Comparison of ENCODE assay signal across 9 cellular contexts in genomic region chr17:42520540-42520951, GRCh38. TPM values are rescaled to one million over a fixed set of nuclear protein-coding genes. Genes with fewer than 3 reads are reported as not detected.
A peak's percentile ranks its signal among the peaks of the same experiment; 100 is the strongest.
DNase-seq lines count a peak whose midpoint lies in the region; ATAC-seq and TF ChIP-seq lines count a peak whose summit lies in the region.
"Had no signal": no experiment of that assay in that cellular context is flagged by ENCODE, and none has a peak within 500 bp of the region (broad histone marks: within the 10 kb centered on the region; RNA-seq: fewer than 3 reads in every experiment).

No MANE protein-coding gene starts in this region.

- H3K4me3 Mint-ChIP-seq in activated CD8-positive, alpha-beta memory T cell treated with anti-CD3 and anti-CD28 coated beads, Interleukin-2, amount 10 ng/mL, durations not matched to agents 7 days and 5 days = no peak overlapping the region
- H3K4me3 Mint-ChIP-seq in activated naive CD8-positive, alpha-beta T cell treated with anti-CD3 and anti-CD28 coated beads for 36 hours = no peak overlapping the region
- no peak overlapping the region for H3K4me3 Mint-ChIP-seq in immature natural killer cell

- no peak overlapping the region for H3K4me3 ChIP-seq in thyroid gland (replicated peaks in 1 of 3)

- CTCF ChIA-PET in activated CD8-positive, alpha-beta memory T cell treated with anti-CD3 and anti-CD28 coated beads, Interleukin-2, amount 10 ng/mL, durations not matched to agents 7 days and 5 days (lab: Charles Lee) = interaction anchor here (0.6 to 4.8 kb wide), 19 partner anchors 9 to 336 kb away, joined by 3 to 26 read pairs (median 4); partner anchors contain the start of genes CAVIN1 and STAT3

- H3K4me1 Mint-ChIP-seq in activated CD8-positive, alpha-beta memory T cell treated with anti-CD3 and anti-CD28 coated beads, Interleukin-2, amount 10 ng/mL, durations not matched to agents 7 days and 5 days = peaks cover 23% of the 10 kb centered on the region
- H3K4me1 Mint-ChIP-seq in activated naive CD8-positive, alpha-beta T cell treated with anti-CD3 and anti-CD28 coated beads for 36 hours = peaks cover 9% of the 10 kb centered on the region
- H3K4me1 Mint-ChIP-seq in immature natural killer cell = peaks cover 7 to 14% of the 10 kb centered on the region in 2 donors

- H3K27me3 Mint-ChIP-seq in activated CD8-positive, alpha-beta memory T cell treated with anti-CD3 and anti-CD28 coated beads, Interleukin-2, amount 10 ng/mL, durations not matched to agents 7 days and 5 days = peaks cover 48% of the 10 kb centered on the region
- no peaks in the 10 kb centered on the region for H3K27me3 Mint-ChIP-seq in activated naive CD8-positive, alpha-beta T cell treated with anti-CD3 and anti-CD28 coated beads for 36 hours
- H3K27me3 Mint-ChIP-seq in immature natural killer cell (ENCODE audit: low read depth in 3 of 3) = peaks cover 5 to 13% (median 9%) of the 10 kb centered on the region in 3 donors

- no peaks in the 10 kb centered on the region for H3K9me3 Mint-ChIP-seq in activated CD8-positive, alpha-beta memory T cell treated with anti-CD3 and anti-CD28 coated beads, Interleukin-2, amount 10 ng/mL, durations not matched to agents 7 days and 5 days (ENCODE audit: low read depth)
- H3K9me3 Mint-ChIP-seq in activated naive CD8-positive, alpha-beta T cell treated with anti-CD3 and anti-CD28 coated beads for 36 hours = no peaks in the 10 kb centered on the region
- H3K9me3 Mint-ChIP-seq in immature natural killer cell = no peaks in the 10 kb centered on the region

- H3K27ac Mint-ChIP-seq in activated CD8-positive, alpha-beta memory T cell treated with anti-CD3 and anti-CD28 coated beads, Interleukin-2, amount 10 ng/mL, durations not matched to agents 7 days and 5 days = no peak overlapping the region
- H3K27ac Mint-ChIP-seq in activated naive CD8-positive, alpha-beta T cell treated with anti-CD3 and anti-CD28 coated beads for 36 hours = no peak overlapping the region
- no peak overlapping the region for H3K27ac Mint-ChIP-seq in immature natural killer cell

- ATAC-seq in activated CD8-positive, alpha-beta memory T cell treated with anti-CD3 and anti-CD28 coated beads, Interleukin-2, amount 10 ng/mL, durations not matched to agents 7 days and 5 days = no peak
- no peak for ATAC-seq in GM18517 (IDR thresholded peaks at IDR 0.05; ENCODE audit: unreplicated experiment)
- ATAC-seq: activated CD4-positive, CD25-positive, alpha-beta regulatory T cell treated with anti-CD3 and anti-CD28 coated beads, Interleukin-2, amount 50 U/mL, for 24 hours had no signal

- peak; percentile 37 for DNase-seq in activated CD8-positive, alpha-beta memory T cell treated with anti-CD3 and anti-CD28 coated beads, Interleukin-2, amount 50 U/mL, for 4 hours
- no peak for DNase-seq in activated CD8-positive, alpha-beta memory T cell treated with anti-CD3 and anti-CD28 coated beads, Interleukin-2, amount 10 ng/mL, durations not matched to agents 7 days and 5 days
- peak; percentile 34 for DNase-seq in activated naive CD8-positive, alpha-beta T cell treated with anti-CD3 and anti-CD28 coated beads for 36 hours
- DNase-seq in immature natural killer cell (peak in 2 of 3 donors; percentile 17 to 28), thyroid gland (no peak), kidney tubule cell (ENCODE audit: low spot score) (no peak), GM13976 (ENCODE audit: low spot score) (no peak)

- peak overlapping the region; percentile 93 to 99 (median 96) for H3K27ac ChIP-seq in thyroid gland

- no peaks in the 10 kb centered on the region for H3K9me3 ChIP-seq in thyroid gland

- in situ Hi-C loops in GM13976 (cut with MboI; ENCODE audit: low sequenced_read_pairs, unreplicated experiment) = no loop called here

- TF ChIP-seq CTCF in thyroid gland (IDR thresholded peaks at IDR 0.05) (no peak), GM13976 (IDR thresholded peaks at IDR 0.05; ENCODE audit: borderline replicate concordance, control extremely low read depth, extremely low read depth, insufficient read depth, missing control alignments) (no peak)

- H3K27me3 ChIP-seq in thyroid gland = no peaks in the 10 kb centered on the region

- intact Hi-C loops in thyroid gland (cut with DNase I) = no loop called here

- no peak for TF ChIP-seq POLR2A in thyroid gland (IDR thresholded peaks at IDR 0.05)

- H3K36me3 ChIP-seq in thyroid gland = peaks cover 0 to 13% of the 10 kb centered on the region in 2 donors

- WGBS in thyroid gland, 2 donors = 50 to 61% methylated on average over 9 of the region's 9 CpGs

- peaks cover 24 to 60% of the 10 kb centered on the region in 2 donors for H3K4me1 ChIP-seq in thyroid gland

- no peaks in the 10 kb centered on the region for H3K36me3 Mint-ChIP-seq in activated CD8-positive, alpha-beta memory T cell treated with anti-CD3 and anti-CD28 coated beads, Interleukin-2, amount 10 ng/mL, durations not matched to agents 7 days and 5 days
- H3K36me3 Mint-ChIP-seq in activated naive CD8-positive, alpha-beta T cell treated with anti-CD3 and anti-CD28 coated beads for 36 hours = peaks cover 2% of the 10 kb centered on the region
- H3K36me3 Mint-ChIP-seq in immature natural killer cell = peaks cover 0 to 5% (median 0%) of the 10 kb centered on the region in 3 donors

RNA-seq across cellular contexts. Expression of gene NAGLU, which starts 15.5 kb away (rescaled TPM):
- 10 to 100 TPM; 18.2 to 19.4 TPM for total RNA-seq in activated CD8-positive, alpha-beta memory T cell treated with anti-CD3 and anti-CD28 coated beads, Interleukin-2, amount 10 ng/mL, durations not matched to agents 7 days and 5 days
- total RNA-seq in activated naive CD8-positive, alpha-beta T cell treated with anti-CD3 and anti-CD28 coated beads for 36 hours = 10 to 100 TPM; 10.6 to 13.6 TPM
- polyA plus RNA-seq in immature natural killer cell = 10 to 100 TPM; 28.1 to 43.5 (median 33.6) TPM
- total RNA-seq in thyroid gland = 100 to 1,000 TPM in 2 of 4 donors, 10 to 100 TPM in 2; 56.7 to 140 (median 101) TPM

RNA-seq across cellular contexts. Expression of gene HSD17B1, which starts 32.2 kb away (rescaled TPM):
- 1 to 10 TPM in 1 of 2 experiments, under 1 TPM in 1; 0.70 to 1.1 TPM for total RNA-seq in activated CD8-positive, alpha-beta memory T cell treated with anti-CD3 and anti-CD28 coated beads, Interleukin-2, amount 10 ng/mL, durations not matched to agents 7 days and 5 days
- under 1 TPM; 0.25 to 0.26 TPM for total RNA-seq in activated naive CD8-positive, alpha-beta T cell treated with anti-CD3 and anti-CD28 coated beads for 36 hours
- 1 to 10 TPM in 1 of 3 donors, under 1 TPM in 1, not detected in 1; 0.99 to 1.9 TPM for polyA plus RNA-seq in immature natural killer cell
- total RNA-seq in thyroid gland = 1 to 10 TPM in 2 of 4 donors, under 1 TPM in 2; 0.21 to 4.1 (median 1.3) TPM

RNA-seq across cellular contexts. Expression of gene COASY, which starts 41.4 kb away (rescaled TPM):
- total RNA-seq in activated CD8-positive, alpha-beta memory T cell treated with anti-CD3 and anti-CD28 coated beads, Interleukin-2, amount 10 ng/mL, durations not matched to agents 7 days and 5 days = 100 to 1,000 TPM in 1 of 2 experiments, 10 to 100 TPM in 1; 95.9 to 108 TPM
- 100 to 1,000 TPM; 111 TPM for total RNA-seq in activated naive CD8-positive, alpha-beta T cell treated with anti-CD3 and anti-CD28 coated beads for 36 hours
- 100 to 1,000 TPM in 1 of 3 donors, 10 to 100 TPM in 2; 54.1 to 136 (median 72.5) TPM for polyA plus RNA-seq in immature natural killer cell
- total RNA-seq in thyroid gland = 10 to 100 TPM; 32.7 to 60.9 (median 48.7) TPM

RNA-seq across cellular contexts. Expression of gene MLX, which starts 46.4 kb away (rescaled TPM):
- 10 to 100 TPM; 54.8 to 60.4 TPM for total RNA-seq in activated CD8-positive, alpha-beta memory T cell treated with anti-CD3 and anti-CD28 coated beads, Interleukin-2, amount 10 ng/mL, durations not matched to agents 7 days and 5 days
- total RNA-seq in activated naive CD8-positive, alpha-beta T cell treated with anti-CD3 and anti-CD28 coated beads for 36 hours = 10 to 100 TPM; 57.3 to 57.5 TPM
- 10 to 100 TPM; 25.0 to 41.0 (median 30.5) TPM for polyA plus RNA-seq in immature natural killer cell
- total RNA-seq in thyroid gland = 10 to 100 TPM; 47.0 to 62.8 (median 52.9) TPM

RNA-seq across cellular contexts. Expression of gene PSMC3IP, which starts 57.0 kb away (rescaled TPM):
- total RNA-seq in activated CD8-positive, alpha-beta memory T cell treated with anti-CD3 and anti-CD28 coated beads, Interleukin-2, amount 10 ng/mL, durations not matched to agents 7 days and 5 days = 10 to 100 TPM; 24.4 to 25.5 TPM
- total RNA-seq in activated naive CD8-positive, alpha-beta T cell treated with anti-CD3 and anti-CD28 coated beads for 36 hours = 10 to 100 TPM; 32.5 to 36.2 TPM
- polyA plus RNA-seq in immature natural killer cell = 1 to 10 TPM in 2 of 3 donors, under 1 TPM in 1; 0.91 to 3.0 (median 1.5) TPM
- total RNA-seq in thyroid gland = 1 to 10 TPM; 1.4 to 5.8 (median 4.5) TPM

Comparison
In these comparisons a context has a peak if more than half of its experiments do, and no peak if none do; other contexts are left out.
1. DNase-seq: peak in activated CD8-positive, alpha-beta memory T cell treated with anti-CD3 and anti-CD28 coated beads, Interleukin-2, amount 50 U/mL, for 4 hours (single experiment), activated naive CD8-positive, alpha-beta T cell treated with anti-CD3 and anti-CD28 coated beads for 36 hours (single experiment) and immature natural killer cell (2 of 3); none in activated CD8-positive, alpha-beta memory T cell treated with anti-CD3 and anti-CD28 coated beads, Interleukin-2, amount 10 ng/mL, durations not matched to agents 7 days and 5 days (single experiment), thyroid gland (0 of 2), kidney tubule cell (single experiment) and GM13976 (single experiment).